8 cellular contexts compared by ENCODE assay signal in genomic region chr17:47189732-47190621, GRCh38. TPM values are rescaled to one million over a fixed set of nuclear protein-coding genes. Genes with fewer than 3 reads are reported as not detected.
DNase-seq lines count a peak whose midpoint lies in the region; ATAC-seq, FAIRE-seq and TF ChIP-seq lines count a peak whose summit lies in the region.

No MANE protein-coding gene starts in this region.

- TF ChIP-seq CTCF in BE2C (IDR thresholded peaks at IDR 0.05; ENCODE audit: low read depth, low read length), result no peak
- no peak for TF ChIP-seq CTCF in colonic mucosa (IDR thresholded peaks at IDR 0.05)

- H3K27me3 ChIP-seq in BE2C (no peaks in the 10 kb centered on the region), Karpas-422 (ENCODE audit: low read length) (no peaks in the 10 kb centered on the region), colonic mucosa (no peaks in the 10 kb centered on the region)

- intact Hi-C loops in colonic mucosa (cut with DNase I), result no loop called here

- POLR2A ChIA-PET in naive thymus-derived CD8-positive, alpha-beta T cell (lab: Charles Lee), result interaction anchor here (0.7 to 2.3 kb wide), 5 partner anchors 9 to 230 kb away, joined by 3 to 10 read pairs (median 7); no protein-coding TSS in a partner anchor

- no peaks in the 10 kb centered on the region for H3K9me3 Mint-ChIP-seq in naive thymus-derived CD8-positive, alpha-beta T cell

- H4K20me1 ChIP-seq in Karpas-422 (ENCODE audit: insufficient read depth, low read depth, low read length), result peaks cover 4% of the 10 kb centered on the region; the same call in 1 of the 2 replicates

- H3K9ac ChIP-seq in Karpas-422 (ENCODE audit: low read length) (peak overlapping the region; percentile 68), colonic mucosa (ENCODE audit: low read depth in 2 of 2, low read length in 2 of 2) (peak overlapping the region; percentile 62 to 99)

- H3K9me2 ChIP-seq in Karpas-422 (replicated peaks; ENCODE audit: insufficient read depth, low read length), result no peaks in the 10 kb centered on the region

- DNase-seq in BE2C, result no peak
- no peak for DNase-seq in Karpas-422
- no peak for DNase-seq in colonic mucosa
- no peak for DNase-seq in naive thymus-derived CD8-positive, alpha-beta T cell
- no peak for DNase-seq in pons (ENCODE audit: low spot score)
- no peak for DNase-seq in urothelium cell line (ENCODE audit: low spot score)

- H3K79me2 ChIP-seq in Karpas-422 (ENCODE audit: low read length), result peaks cover 41% of the 10 kb centered on the region

- H3K36me3 ChIP-seq in BE2C, result no peaks in the 10 kb centered on the region
- H3K36me3 ChIP-seq in Karpas-422 (ENCODE audit: insufficient read depth, low read length), result peaks cover 11% of the 10 kb centered on the region; the same call in 1 of the 2 replicates
- no peaks in the 10 kb centered on the region for H3K36me3 ChIP-seq in colonic mucosa

- FAIRE-seq in urothelium cell line (lab: Jason Lieb, UNC), result no peak

- H2AFZ ChIP-seq in Karpas-422 (ENCODE audit: low read length), result 0 out of 2 replicates have a peak overlapping the region, but pooled peaks have one; percentile 51

- H3K4me3 ChIP-seq in BE2C (ENCODE audit: low read depth, low read length) (peak overlapping the region; percentile 85), Karpas-422 (ENCODE audit: low read length) (peak overlapping the region; percentile 63), colonic mucosa (peak overlapping the region; percentile 60)

- H3K36me3 Mint-ChIP-seq in naive thymus-derived CD8-positive, alpha-beta T cell, result peaks cover 0 to 6% (median 0%) of the 10 kb centered on the region in 3 donors

- peak overlapping the region; percentile 86 for H3K4me2 ChIP-seq in Karpas-422 (ENCODE audit: low read depth, low read length, poor library complexity, severe bottlenecking)

- no peak for ATAC-seq in naive thymus-derived CD8-positive, alpha-beta T cell
- ATAC-seq in GM18907 (IDR thresholded peaks at IDR 0.05; ENCODE audit: unreplicated experiment), result no peak
- no peak for ATAC-seq in HG02885 (IDR thresholded peaks at IDR 0.05; ENCODE audit: poor library complexity, unreplicated experiment)

- H3K4me3 Mint-ChIP-seq in naive thymus-derived CD8-positive, alpha-beta T cell, result peak overlapping the region; percentile 93 to 97 (median 95)

- no peaks in the 10 kb centered on the region for H3K27me3 Mint-ChIP-seq in naive thymus-derived CD8-positive, alpha-beta T cell

- peak overlapping the region; percentile 55 for H3K27ac ChIP-seq in Karpas-422 (ENCODE audit: low read length)
- peak overlapping the region; percentile 91 for H3K27ac ChIP-seq in colonic mucosa

- no peaks in the 10 kb centered on the region for H3K4me1 ChIP-seq in BE2C
- peaks cover 44% of the 10 kb centered on the region for H3K4me1 ChIP-seq in Karpas-422 (ENCODE audit: low read length)
- peaks cover 10% of the 10 kb centered on the region for H3K4me1 ChIP-seq in colonic mucosa

- H3K27ac Mint-ChIP-seq in naive thymus-derived CD8-positive, alpha-beta T cell, result peak overlapping the region; percentile 86 to 97 (median 96)

- H3K4me1 Mint-ChIP-seq in naive thymus-derived CD8-positive, alpha-beta T cell, result peaks cover 21 to 47% (median 31%) of the 10 kb centered on the region in 4 donors

- H3K9me3 ChIP-seq in BE2C (no peaks in the 10 kb centered on the region), Karpas-422 (ENCODE audit: low read length) (no peaks in the 10 kb centered on the region), colonic mucosa (no peaks in the 10 kb centered on the region)

RNA-seq across cellular contexts. Expression of gene CDC27, which starts 0.9 kb away (rescaled TPM):
- polyA plus RNA-seq in BE2C (2012; ENCODE audit: insufficient read depth, insufficient read length, low read depth), result 31.7 TPM
- total RNA-seq in Karpas-422 (2014; rRNA removed; shearing (Covaris generic); ENCODE audit: low replicate concordance), result 81.7 and 146 TPM in 2 replicates
- total RNA-seq in colonic mucosa, result 10 to 100 TPM; 60.4 to 65.5 TPM
- 10 to 100 TPM; 62.2 to 70.7 TPM for total RNA-seq in naive thymus-derived CD8-positive, alpha-beta T cell
- polyA plus RNA-seq in naive thymus-derived CD8-positive, alpha-beta T cell, result 10 to 100 TPM; 55.8 to 77.0 (median 71.5) TPM

RNA-seq across cellular contexts. Expression of gene MYL4, which starts 19.2 kb away (rescaled TPM):
- 0.69 TPM for polyA plus RNA-seq in BE2C (2012; ENCODE audit: insufficient read depth, insufficient read length, low read depth)
- 3.7 and 6.0 TPM in 2 replicates for total RNA-seq in Karpas-422 (2014; rRNA removed; shearing (Covaris generic); ENCODE audit: low replicate concordance)
- under 1 TPM; 0.59 to 0.69 TPM for total RNA-seq in colonic mucosa
- total RNA-seq in naive thymus-derived CD8-positive, alpha-beta T cell, result not detected
- not detected for polyA plus RNA-seq in naive thymus-derived CD8-positive, alpha-beta T cell
